ENCODE assay signal across 23 cellular contexts in the genomic region with DNA sequence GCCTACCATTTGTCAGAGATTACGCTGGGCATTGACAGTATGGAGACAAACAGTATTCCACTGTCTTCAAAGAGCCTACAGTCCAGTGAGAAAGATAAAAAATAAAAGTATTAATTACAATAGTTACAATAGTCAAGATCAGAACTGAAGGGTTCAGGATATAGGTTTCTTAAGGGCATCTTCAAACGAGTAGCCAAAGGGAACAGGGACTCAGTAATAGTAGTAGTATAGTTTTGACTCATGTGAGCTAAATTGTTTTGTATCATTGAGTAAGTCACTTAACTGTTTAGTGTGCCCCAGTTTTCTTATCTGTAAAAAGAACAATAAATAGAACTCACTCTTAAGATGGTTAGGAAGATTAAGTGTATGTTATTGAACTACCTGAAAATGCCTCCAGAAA.
A peak's percentile ranks its signal among the peaks of the same experiment; 100 is the strongest.
DNase-seq lines count a peak whose midpoint lies in the region; ATAC-seq and TF ChIP-seq lines count a peak whose summit lies in the region.
"Had no signal": no experiment of that assay in that cellular context is flagged by ENCODE, and none has a peak within 500 bp of the region (broad histone marks: within the 10 kb centered on the region; RNA-seq: fewer than 3 reads in every experiment).

No MANE protein-coding gene starts in this region.

- no peak overlapping the region for H4K12ac ChIP-seq in trophoblast cell (ENCODE audit: low read depth, low read length)

- no peaks in the 10 kb centered on the region for H3K27me3 ChIP-seq in upper lobe of right lung
- H3K27me3 ChIP-seq in trophoblast cell (ENCODE audit: insufficient read depth, low read length): no peaks in the 10 kb centered on the region
- H3K27me3 ChIP-seq: BLaER1 had no signal

- no peaks in the 10 kb centered on the region for H3K36me3 ChIP-seq in upper lobe of right lung
- no peaks in the 10 kb centered on the region for H3K36me3 ChIP-seq in trophoblast cell (ENCODE audit: control insufficient read depth in 1 of 2, insufficient read depth in 2 of 2, low read length in 2 of 2)
- H3K36me3 ChIP-seq: BLaER1 had no signal

- ATAC-seq in GM18519 (IDR thresholded peaks at IDR 0.05; ENCODE audit: low FRiP score, unreplicated experiment) (peak; percentile 68), GM19351 (IDR thresholded peaks at IDR 0.05; ENCODE audit: unreplicated experiment) (peak; percentile 73), HG02884 (IDR thresholded peaks at IDR 0.05; ENCODE audit: unreplicated experiment) (peak; percentile 89), HG03520 (IDR thresholded peaks at IDR 0.05; ENCODE audit: unreplicated experiment) (peak; percentile 63), upper lobe of right lung (no peak), GM19455 (IDR thresholded peaks at IDR 0.05; ENCODE audit: unreplicated experiment) (no peak)
- ATAC-seq: HCT116 had no signal

- intact Hi-C loops in upper lobe of right lung (cut with DNase I): no loop called here

- H3K79me2 ChIP-seq in trophoblast cell (ENCODE audit: control insufficient read depth, insufficient read depth, low read length, poor library complexity): no peaks in the 10 kb centered on the region

- H3K4me3 ChIP-seq in upper lobe of right lung: no peak overlapping the region
- no peak overlapping the region for H3K4me3 ChIP-seq in trophoblast cell (ENCODE audit: low read depth, low read length)
- H3K4me3 ChIP-seq: BLaER1, PC-9 had no signal

- H3K27ac ChIP-seq in upper lobe of right lung (no peak overlapping the region), trophoblast cell (ENCODE audit: low read depth, low read length) (no peak overlapping the region)
- H3K27ac ChIP-seq: BLaER1, PC-9 had no signal

- H3K4me2 ChIP-seq in trophoblast cell (ENCODE audit: low read length): no peak overlapping the region
- H3K4me2 ChIP-seq: BLaER1, PC-9 had no signal

- no peaks in the 10 kb centered on the region for H3K79me1 ChIP-seq in trophoblast cell (ENCODE audit: low read length)

- H4K8ac ChIP-seq in trophoblast cell (ENCODE audit: low read depth, low read length): no peak overlapping the region

- H2BK5ac ChIP-seq in trophoblast cell (ENCODE audit: low read depth, low read length, poor library complexity): no peak overlapping the region

- H3K14ac ChIP-seq in trophoblast cell (ENCODE audit: low read length): no peak overlapping the region

- no peak overlapping the region for H3K23ac ChIP-seq in trophoblast cell (ENCODE audit: low read length)

- H3K9me3 ChIP-seq in upper lobe of right lung: no peaks in the 10 kb centered on the region
- no peaks in the 10 kb centered on the region for H3K9me3 ChIP-seq in trophoblast cell (ENCODE audit: insufficient read depth, low read depth, low read length)
- H3K9me3 ChIP-seq: BLaER1 had no signal

- H2BK120ac ChIP-seq in trophoblast cell (ENCODE audit: insufficient read depth, low read length, poor library complexity): no peak overlapping the region

- no peak overlapping the region for H3K9ac ChIP-seq in trophoblast cell (ENCODE audit: low read length)
- H3K9ac ChIP-seq: BLaER1 had no signal

- DNase-seq in activated CD4-positive, alpha-beta T cell treated with anti-CD3 and anti-CD28 coated beads for 1 hour: no peak
- DNase-seq in upper lobe of right lung (no peak), trophoblast cell (no peak)
- DNase-seq: CD4-positive, CD25-positive, alpha-beta regulatory T cell; DMS153; DND-41; NCI-H1048; NCI-H1417; NCI-H1694; NCI-H2029 treated with DMSO at 0.1 percent for 48 hours; NCI-H446 treated with DMSO at 0.1 percent for 48 hours; NCI-H526; PC-9; RPMI8226; SHP77 treated with DMSO at 0.1 percent for 48 hours; T-helper 9 cell had no signal

- H3K4me1 ChIP-seq in upper lobe of right lung (no peaks in the 10 kb centered on the region), trophoblast cell (ENCODE audit: control insufficient read depth in 1 of 2, insufficient read depth in 2 of 2, low read length in 2 of 2) (no peaks in the 10 kb centered on the region)
- H3K4me1 ChIP-seq: BLaER1 had no signal

- no peak overlapping the region for H2AK5ac ChIP-seq in trophoblast cell (ENCODE audit: low read length)

- WGBS in trophoblast cell (ENCODE audit: extremely low coverage, insufficient coverage, insufficient read length): no CpG with 5 or more reads among the region's 2 CpGs

- no peak overlapping the region for H2AFZ ChIP-seq in trophoblast cell (ENCODE audit: insufficient read depth, low read length, poor library complexity)
- H2AFZ ChIP-seq: PC-9 had no signal

- H2BK12ac ChIP-seq in trophoblast cell (ENCODE audit: low read length): no peak overlapping the region

- no peak overlapping the region for H4K91ac ChIP-seq in trophoblast cell (ENCODE audit: low read depth, low read length)

- no peak overlapping the region for H3K18ac ChIP-seq in trophoblast cell (ENCODE audit: low read length)

- no peak for TF ChIP-seq CTCF in upper lobe of right lung (IDR thresholded peaks at IDR 0.05)

- no peak overlapping the region for H3K4ac ChIP-seq in trophoblast cell (ENCODE audit: low read depth, low read length)

Comparison
In these comparisons a context has a peak if more than half of its experiments do, and no peak if none do; other contexts are left out.
1. ATAC-seq: peak in GM18519 (single experiment), GM19351 (single experiment), HG02884 (single experiment) and HG03520 (single experiment); none in upper lobe of right lung (single experiment) and GM19455 (single experiment).